8 cellular contexts compared by ENCODE assay signal in the genomic region with DNA sequence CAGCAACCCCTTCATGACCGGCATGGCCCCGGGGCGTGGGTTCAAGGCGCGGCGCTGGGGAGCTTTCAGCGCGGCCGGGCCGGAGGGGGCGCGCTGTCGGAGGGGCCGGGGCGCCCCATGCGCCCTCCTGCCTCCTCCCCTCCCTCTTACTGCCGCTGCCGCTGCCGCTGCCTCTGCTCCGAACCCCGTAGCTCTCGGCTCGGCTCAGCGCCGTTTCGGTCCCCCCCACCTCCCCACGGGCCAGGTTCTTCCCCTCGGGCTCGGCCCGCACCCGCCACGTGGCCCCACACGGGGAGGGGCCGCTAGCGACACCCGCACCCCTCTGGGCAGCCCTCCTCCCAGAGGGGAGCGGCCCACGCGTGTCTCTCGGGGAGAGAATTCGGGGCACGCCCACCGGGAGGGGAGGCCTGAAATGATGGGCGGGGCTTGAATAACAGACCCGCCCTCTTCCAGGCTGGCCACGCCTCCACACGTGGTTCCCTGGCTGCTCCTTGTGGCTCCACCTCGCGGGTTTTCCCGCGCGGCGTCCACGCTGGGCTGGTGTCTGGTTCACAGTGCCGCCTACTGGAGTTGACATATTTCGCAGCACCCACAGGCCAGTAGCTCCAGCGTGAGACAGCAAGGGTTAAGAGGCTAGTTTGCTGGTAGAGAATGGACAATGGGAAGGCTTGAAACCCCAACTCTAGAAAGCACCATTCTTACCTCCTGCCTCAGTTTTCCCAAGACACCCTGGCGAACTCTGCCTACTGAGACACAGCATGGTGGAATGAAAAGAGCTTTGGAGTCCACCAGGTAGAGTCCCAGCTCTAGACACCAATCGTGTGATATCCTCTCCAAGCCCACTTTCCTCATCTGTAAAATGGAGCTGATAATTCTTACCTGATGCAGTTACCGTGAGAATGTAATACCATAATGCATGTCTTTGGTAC. TPM values are rescaled to one million over a fixed set of nuclear protein-coding genes. Genes with fewer than 3 reads are reported as not detected.
DNase-seq lines count a peak whose midpoint lies in the region; ATAC-seq and TF ChIP-seq lines count a peak whose summit lies in the region.

A gene (minus strand): TSS at position 221 of the 929 bp plus-strand sequence. CDS start 197 bp downstream, at position 24.

- WGBS in lung, 2 donors = 5% methylated on average over 54 to 60 of the region's 60 CpGs

- intact Hi-C loops in activated CD4-positive, alpha-beta memory T cell treated with anti-CD3 and anti-CD28 coated beads for 36 hours (cut with micrococcal nuclease) = loop anchor here (1.0 to 10.0 kb wide), 5 partner anchors 26 to 354 kb away; a partner anchor contains a TSS

- CTCF ChIA-PET in activated CD4-positive, alpha-beta memory T cell treated with anti-CD3 and anti-CD28 coated beads for 36 hours (lab: Charles Lee) = interaction anchor here (0.7 to 3.7 kb wide), 35 partner anchors 9 to 370 kb away, joined by 3 to 26 read pairs (median 3); a partner anchor contains a TSS

- no peaks in the 10 kb centered on the region for H3K9me3 ChIP-seq in lung (ENCODE audit: control insufficient read depth in 2 of 2, insufficient read depth in 1 of 2, low read length in 1 of 2)

- peaks cover 2% of the 10 kb centered on the region for H3K27me3 Mint-ChIP-seq in activated CD4-positive, alpha-beta memory T cell treated with anti-CD3 and anti-CD28 coated beads for 36 hours

- ATAC-seq in HG03097 (IDR thresholded peaks at IDR 0.05; ENCODE audit: low FRiP score, unreplicated experiment) (peak; percentile 34), lung (ENCODE audit: insufficient read depth, low FRiP score) (peak; percentile 69)

- H3K27ac Mint-ChIP-seq in activated CD4-positive, alpha-beta memory T cell treated with anti-CD3 and anti-CD28 coated beads for 36 hours = no peak within 1 kb of the TSS

- no peak within 1 kb of the TSS for H3K27ac ChIP-seq in lung (ENCODE audit: low read depth in 1 of 2, low read length in 1 of 2)

- H3K27me3 ChIP-seq in lung (ENCODE audit: control insufficient read depth, insufficient read depth) = no peaks in the 10 kb centered on the region

- no peaks in the 10 kb centered on the region for H3K9me3 Mint-ChIP-seq in activated CD4-positive, alpha-beta memory T cell treated with anti-CD3 and anti-CD28 coated beads for 36 hours

- no peaks in the 10 kb centered on the region for H3K36me3 Mint-ChIP-seq in activated CD4-positive, alpha-beta memory T cell treated with anti-CD3 and anti-CD28 coated beads for 36 hours

- H3K4me1 Mint-ChIP-seq in activated CD4-positive, alpha-beta memory T cell treated with anti-CD3 and anti-CD28 coated beads for 36 hours (ENCODE audit: low read depth) = peaks cover 57% of the 10 kb centered on the region

- H3K4me3 Mint-ChIP-seq in activated CD4-positive, alpha-beta memory T cell treated with anti-CD3 and anti-CD28 coated beads for 36 hours = peak within 1 kb of the TSS; percentile 51

- POLR2A ChIA-PET in activated CD4-positive, alpha-beta memory T cell treated with anti-CD3 and anti-CD28 coated beads for 36 hours (lab: Charles Lee) = interaction anchor here (0.6 to 2.3 kb wide), 7 partner anchors 13 to 303 kb away, joined by 3 to 7 read pairs (median 4); a partner anchor contains a TSS

- TF ChIP-seq CTCF in lung (IDR thresholded peaks at IDR 0.05; ENCODE audit: control extremely low read depth, extremely low read depth) = peak; percentile 43

- peak; percentile 68 for DNase-seq in EH (ENCODE audit: low read depth)
- DNase-seq in NCI-H446 treated with DMSO at 0.1 percent for 48 hours (lab: John Stamatoyannopoulos, UW) = peak; percentile 67
- DNase-seq in activated CD4-positive, alpha-beta memory T cell treated with anti-CD3 and anti-CD28 coated beads for 36 hours = peak; percentile 94
- DNase-seq in ecto neural progenitor cell (ENCODE audit: low spot score) = peak; percentile 76
- DNase-seq in lung (ENCODE audit: low spot score) = peak; percentile 74
- peak; percentile 60 to 85 (median 74) for DNase-seq in stimulated activated CD4-positive, alpha-beta T cell treated with anti-CD3 and anti-CD28 coated beads, TNF-alpha, amount 100 ng/mL, for 1 hour (ENCODE audit: low read depth in 3 of 3, low spot score in 1 of 3)
- DNase-seq in NCI-H510A treated with DMSO at 0.1 percent for 48 hours (lab: John Stamatoyannopoulos, UW) = no peak

- H3K4me3 ChIP-seq in lung = peak within 1 kb of the TSS; percentile 2

- H3K4me1 ChIP-seq in lung (ENCODE audit: control insufficient read depth in 2 of 2, insufficient read depth in 2 of 2, low read length in 2 of 2) = peaks cover 0 to 29% of the 10 kb centered on the region in 2 donors

- no peaks in the 10 kb centered on the region for H3K36me3 ChIP-seq in lung (ENCODE audit: control insufficient read depth in 2 of 2, insufficient read depth in 2 of 2, low read length in 2 of 2)

RNA-seq across cellular contexts. Expression of the gene that starts here (rescaled TPM):
- total RNA-seq in activated CD4-positive, alpha-beta memory T cell treated with anti-CD3 and anti-CD28 coated beads for 36 hours = under 1 TPM; 0.39 to 0.40 TPM
- total RNA-seq in lung = under 1 TPM; 0.11 to 0.31 TPM
- polyA plus RNA-seq in lung = under 1 TPM; 0.04 to 0.57 TPM

Comparison
In these comparisons a context has a peak if more than half of its experiments do, and no peak if none do; other contexts are left out.
1. Peak in DNase-seq in activated CD4-positive, alpha-beta memory T cell treated with anti-CD3 and anti-CD28 coated beads for 36 hours; RNA of the gene not detected or under 1 TPM.
2. Peak in DNase-seq, ATAC-seq and H3K4me3 ChIP-seq in lung; RNA of the gene not detected or under 1 TPM.